Comparison of ENCODE assay signal across 8 cellular contexts in the genomic region with DNA sequence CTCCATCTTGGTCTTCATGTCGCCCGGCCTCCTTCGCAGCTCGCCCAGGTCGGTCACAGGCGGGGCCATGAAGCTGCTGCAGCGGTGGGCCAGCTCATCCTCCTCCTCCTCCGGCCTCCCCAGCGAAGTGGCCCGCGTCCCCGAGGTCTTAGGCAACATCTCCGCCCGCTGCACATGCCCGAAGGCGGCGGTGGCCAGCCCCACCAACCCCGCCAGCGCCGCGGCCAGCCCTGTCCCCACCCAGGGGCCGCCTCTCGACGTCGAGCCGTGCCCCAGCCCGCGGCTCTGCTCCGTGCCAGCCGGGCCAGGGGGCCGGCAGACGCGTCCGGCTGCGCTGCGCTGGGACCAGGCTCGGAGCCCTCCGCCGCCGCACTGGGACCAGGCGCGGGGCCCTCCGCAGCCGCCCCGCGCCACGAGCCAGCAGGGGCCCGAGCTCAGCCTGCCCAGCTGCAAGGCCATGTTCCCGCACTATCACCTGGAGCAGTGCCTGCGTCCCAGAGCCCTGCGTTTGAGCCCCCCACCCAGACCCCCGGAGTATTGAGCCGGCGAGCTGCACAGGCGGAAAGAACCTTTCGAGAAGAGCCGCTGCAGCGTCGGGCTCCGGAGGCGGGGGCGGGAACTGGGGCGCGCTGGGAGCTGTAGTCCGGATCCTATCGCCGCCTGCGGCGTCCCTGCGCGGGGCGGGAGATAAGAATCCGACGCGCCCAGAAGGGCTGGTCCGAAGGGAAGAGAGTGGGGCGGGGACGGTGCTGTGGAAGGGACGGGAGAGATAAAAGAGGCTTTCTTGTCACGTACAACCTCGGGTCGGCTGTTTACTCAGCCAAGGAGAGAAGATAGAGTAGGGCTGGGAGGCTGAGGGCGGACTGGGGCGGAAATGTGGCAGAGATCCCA. TPM values are rescaled to one million over a fixed set of nuclear protein-coding genes. Genes with fewer than 3 reads are reported as not detected.
DNase-seq lines count a peak whose midpoint lies in the region; ATAC-seq, FAIRE-seq and TF ChIP-seq lines count a peak whose summit lies in the region.

A gene (minus strand): TSS at position 566 of the 891 bp plus-strand sequence. CDS start 107 bp downstream, at position 459.

- H3K4me2 ChIP-seq in OCI-LY7 (ENCODE audit: low read length): peak within 1 kb of the TSS; percentile 69

- H3K79me2 ChIP-seq in OCI-LY7 (ENCODE audit: insufficient read depth, low read depth, low read length): no peaks in the 10 kb centered on the region

- H2AFZ ChIP-seq in OCI-LY7 (ENCODE audit: low read length): peak within 1 kb of the TSS; percentile 74; the same call in 1 of the 2 replicates

- no peaks in the 10 kb centered on the region for H3K9me3 ChIP-seq in HUES6 (ENCODE audit: control insufficient read depth, insufficient read depth, low read depth, low read length)
- H3K9me3 ChIP-seq in OCI-LY7 (ENCODE audit: low read length): no peaks in the 10 kb centered on the region
- no peaks in the 10 kb centered on the region for H3K9me3 ChIP-seq in mucosa of rectum (ENCODE audit: control insufficient read depth in 2 of 2, low read length in 2 of 2)

- ATAC-seq in GM21447 (IDR thresholded peaks at IDR 0.05; ENCODE audit: unreplicated experiment): peak; percentile 94

- POLR2A ChIA-PET in OCI-LY7 (lab: Charles Lee): interaction anchor here (1.2 to 1.3 kb wide), 3 partner anchors 12 to 217 kb away, joined by 3 to 4 read pairs (median 3); no protein-coding TSS in a partner anchor

- no peaks in the 10 kb centered on the region for H3K9me2 ChIP-seq in OCI-LY7 (ENCODE audit: insufficient read depth, low read length)

- no peak within 1 kb of the TSS for H3K27ac ChIP-seq in HUES6 (ENCODE audit: low read depth, low read length)
- H3K27ac ChIP-seq in OCI-LY7 (ENCODE audit: low read depth, low read length, poor library complexity, severe bottlenecking): no peak within 1 kb of the TSS
- H3K27ac ChIP-seq in epithelial cell of prostate: peak within 1 kb of the TSS; percentile 55
- peak within 1 kb of the TSS; percentile 73 to 83 for H3K27ac ChIP-seq in mucosa of rectum (ENCODE audit: low read depth in 2 of 2, low read length in 2 of 2)

- intact Hi-C loops in OCI-LY7 (cut with micrococcal nuclease; ENCODE audit: unreplicated experiment): loop anchor here (10.0 kb wide), 1 partner anchor 312 kb away; a partner anchor contains a TSS

- H3K4me1 ChIP-seq in HUES6 (ENCODE audit: control insufficient read depth, insufficient read depth, low read length) (peaks cover 17% of the 10 kb centered on the region; the same call in 1 of the 2 replicates), OCI-LY7 (ENCODE audit: insufficient read depth, low read length, poor library complexity, severe bottlenecking) (peaks cover 10% of the 10 kb centered on the region), mucosa of rectum (ENCODE audit: control insufficient read depth in 2 of 2, insufficient read depth in 2 of 2, low read length in 2 of 2) (peaks cover 8 to 10% of the 10 kb centered on the region in 2 donors)

- TF ChIP-seq CTCF in D721Med (IDR thresholded peaks at IDR 0.05; ENCODE audit: insufficient read depth, missing control alignments) (no peak), OCI-LY7 (conservative IDR thresholded peaks at IDR 0.05; ENCODE audit: low read length) (no peak)

- H3K27me3 ChIP-seq in HUES6 (ENCODE audit: control insufficient read depth, insufficient read depth, low read length): no peaks in the 10 kb centered on the region
- no peaks in the 10 kb centered on the region for H3K27me3 ChIP-seq in mucosa of rectum (ENCODE audit: control insufficient read depth in 2 of 2, insufficient read depth in 2 of 2, low read length in 2 of 2)

- no TSS peak for BruUV-seq in OCI-LY7 (replicated peaks; lab: Mats Ljungman, UMichigan)

- DNase-seq in D721Med (ENCODE audit: insufficient read length, low spot score) (peak; percentile 39), OCI-LY7 (ENCODE audit: low spot score) (peak; percentile 76), activated T-cell treated with anti-CD3 and anti-CD28 coated beads for 4 hours (peak; percentile 71), epithelial cell of prostate (ENCODE audit: low read depth, low spot score) (peak; percentile 63)
- DNase-seq in stimulated activated CD8-positive, alpha-beta memory T cell treated with anti-CD3 and anti-CD28 coated beads, Interleukin-4, amount 100 ng/mL, for 4 hours (ENCODE audit: low read depth in 2 of 2, low spot score in 1 of 2): peak; percentile 58 to 70

- no peaks in the 10 kb centered on the region for H4K20me1 ChIP-seq in OCI-LY7 (ENCODE audit: insufficient read depth, low read length)

- H3K36me3 ChIP-seq in HUES6 (ENCODE audit: control insufficient read depth, insufficient read depth, low read length) (peaks cover 25% of the 10 kb centered on the region), OCI-LY7 (ENCODE audit: insufficient read depth, low read length) (no peaks in the 10 kb centered on the region), mucosa of rectum (ENCODE audit: control insufficient read depth in 2 of 2, insufficient read depth in 2 of 2, low read length in 2 of 2) (peaks cover 9 to 15% of the 10 kb centered on the region in 2 donors)

- no peak for FAIRE-seq in D721Med (lab: Jason Lieb, UNC)

- H3K9ac ChIP-seq in HUES6 (ENCODE audit: low read length) (peak within 1 kb of the TSS; percentile 65), mucosa of rectum (ENCODE audit: low read depth in 1 of 2, low read length in 2 of 2) (peak within 1 kb of the TSS; percentile 79 to 80)

- CTCF ChIA-PET in OCI-LY7 (lab: Charles Lee; ENCODE audit: unreplicated experiment): interaction anchor here (0.6 kb wide), 1 partner anchor 424 kb away, joined by 4 read pairs; no protein-coding TSS in a partner anchor

- H3K4me3 ChIP-seq in HUES6 (ENCODE audit: low read depth, low read length) (peak within 1 kb of the TSS; percentile 77), OCI-LY7 (ENCODE audit: low read depth, low read length, poor library complexity, severe bottlenecking) (peak within 1 kb of the TSS; percentile 76), mucosa of rectum (ENCODE audit: low read length in 2 of 2) (peak within 1 kb of the TSS; percentile 85 to 89)

RNA-seq across cellular contexts. Expression of the gene that starts here (rescaled TPM):
- 14.7 and 16.4 TPM in 2 replicates for total RNA-seq in OCI-LY7 (2014; rRNA removed; shearing (Covaris generic))
- 8.8 and 10.1 TPM in 2 replicates for total RNA-seq in OCI-LY7 (2022)

Comparison
In these comparisons a context has a peak if more than half of its experiments do, and no peak if none do; other contexts are left out.
1. H3K27ac ChIP-seq: peak in epithelial cell of prostate (single experiment) and mucosa of rectum (2 of 2); none in HUES6 (single experiment) and OCI-LY7 (single experiment).
2. Peak in every context shown above with its lines, with median percentiles within 50 percentile points of each other: DNase-seq and H3K4me3 ChIP-seq.